Comparison of ENCODE assay signal across 30 cellular contexts in genomic region chr18:43303376-43303775, GRCh38. TPM values are rescaled to one million over a fixed set of nuclear protein-coding genes. Genes with fewer than 3 reads are reported as not detected.
DNase-seq lines count a peak whose midpoint lies in the region; ATAC-seq and TF ChIP-seq lines count a peak whose summit lies in the region.
"Had no signal": no experiment of that assay in that cellular context is flagged by ENCODE, and none has a peak within 500 bp of the region (broad histone marks: within the 10 kb centered on the region; RNA-seq: fewer than 3 reads in every experiment).

No MANE protein-coding gene starts in this region.

- H3K27ac Mint-ChIP-seq in activated naive CD4-positive, alpha-beta T cell treated with anti-CD3 and anti-CD28 coated beads for 36 hours = no peak overlapping the region
- H3K27ac Mint-ChIP-seq: activated naive CD8-positive, alpha-beta T cell treated with anti-CD3 and anti-CD28 coated beads, Interleukin-2, amount 10 ng/mL, durations not matched to agents 7 days and 5 days; CD8-positive, alpha-beta T cell; H9; immature natural killer cell; stimulated activated naive CD8-positive, alpha-beta T cell treated with anti-CD3 and anti-CD28 coated beads, Interleukin-15, amount 100 ng/mL, for 72 hours had no signal

- no peaks in the 10 kb centered on the region for H3K9me3 ChIP-seq in mucosa of descending colon
- H3K9me3 ChIP-seq: BE2C, colonic mucosa, right atrium auricular region, spleen, thoracic aorta had no signal

- no peaks in the 10 kb centered on the region for H3K36me3 ChIP-seq in mucosa of descending colon (ENCODE audit: low read depth)
- H3K36me3 ChIP-seq: BE2C, colonic mucosa, right atrium auricular region, spleen, thoracic aorta had no signal

- no peaks in the 10 kb centered on the region for H3K4me1 ChIP-seq in mucosa of descending colon (ENCODE audit: low read depth)
- H3K4me1 ChIP-seq: BE2C, colonic mucosa, right atrium auricular region, spleen had no signal

- no peak overlapping the region for H3K4me3 Mint-ChIP-seq in activated naive CD4-positive, alpha-beta T cell treated with anti-CD3 and anti-CD28 coated beads for 36 hours
- H3K4me3 Mint-ChIP-seq: activated naive CD8-positive, alpha-beta T cell treated with anti-CD3 and anti-CD28 coated beads, Interleukin-2, amount 10 ng/mL, durations not matched to agents 7 days and 5 days; CD8-positive, alpha-beta T cell; H9; immature natural killer cell; stimulated activated naive CD8-positive, alpha-beta T cell treated with anti-CD3 and anti-CD28 coated beads, Interleukin-15, amount 100 ng/mL, for 72 hours had no signal

- no peak overlapping the region for H3K4me3 ChIP-seq in epithelial cell of esophagus (ENCODE audit: low read length)
- H3K4me3 ChIP-seq in mucosa of descending colon = no peak overlapping the region
- H3K4me3 ChIP-seq: colonic mucosa, right atrium auricular region, spleen, thoracic aorta had no signal

- H3K36me3 Mint-ChIP-seq in activated naive CD4-positive, alpha-beta T cell treated with anti-CD3 and anti-CD28 coated beads for 36 hours (ENCODE audit: low read depth) = no peaks in the 10 kb centered on the region
- H3K36me3 Mint-ChIP-seq: activated naive CD8-positive, alpha-beta T cell treated with anti-CD3 and anti-CD28 coated beads, Interleukin-2, amount 10 ng/mL, durations not matched to agents 7 days and 5 days; CD8-positive, alpha-beta T cell; immature natural killer cell had no signal

- no peak for ATAC-seq in mucosa of descending colon
- ATAC-seq: CD8-positive, alpha-beta T cell; left lobe of liver; stimulated activated naive CD8-positive, alpha-beta T cell treated with anti-CD3 and anti-CD28 coated beads, Interleukin-15, amount 100 ng/mL, for 72 hours had no signal

- no peaks in the 10 kb centered on the region for H3K4me1 Mint-ChIP-seq in activated naive CD4-positive, alpha-beta T cell treated with anti-CD3 and anti-CD28 coated beads for 36 hours (ENCODE audit: low read depth)
- H3K4me1 Mint-ChIP-seq: activated naive CD8-positive, alpha-beta T cell treated with anti-CD3 and anti-CD28 coated beads, Interleukin-2, amount 10 ng/mL, durations not matched to agents 7 days and 5 days; H9; immature natural killer cell; stimulated activated naive CD8-positive, alpha-beta T cell treated with anti-CD3 and anti-CD28 coated beads, Interleukin-15, amount 100 ng/mL, for 72 hours had no signal

- CTCF ChIA-PET in activated naive CD4-positive, alpha-beta T cell treated with anti-CD3 and anti-CD28 coated beads for 36 hours (lab: Charles Lee) = no interaction called here

- H3K9me3 Mint-ChIP-seq in activated naive CD4-positive, alpha-beta T cell treated with anti-CD3 and anti-CD28 coated beads for 36 hours = peaks cover 5% of the 10 kb centered on the region
- H3K9me3 Mint-ChIP-seq: activated naive CD8-positive, alpha-beta T cell treated with anti-CD3 and anti-CD28 coated beads, Interleukin-2, amount 10 ng/mL, durations not matched to agents 7 days and 5 days had no signal

- H3K27me3 Mint-ChIP-seq in activated naive CD4-positive, alpha-beta T cell treated with anti-CD3 and anti-CD28 coated beads for 36 hours (ENCODE audit: low read depth) = no peaks in the 10 kb centered on the region
- H3K27me3 Mint-ChIP-seq: activated naive CD8-positive, alpha-beta T cell treated with anti-CD3 and anti-CD28 coated beads, Interleukin-2, amount 10 ng/mL, durations not matched to agents 7 days and 5 days; stimulated activated naive CD8-positive, alpha-beta T cell treated with anti-CD3 and anti-CD28 coated beads, Interleukin-15, amount 100 ng/mL, for 72 hours had no signal

- TF ChIP-seq CTCF in epithelial cell of esophagus (IDR thresholded peaks at IDR 0.05; ENCODE audit: insufficient read depth, low read depth, low read length, missing control alignments) (no peak), mucosa of descending colon (IDR thresholded peaks at IDR 0.05) (no peak)

- intact Hi-C loops in activated naive CD4-positive, alpha-beta T cell treated with anti-CD3 and anti-CD28 coated beads for 36 hours (cut with micrococcal nuclease) = no loop called here
- intact Hi-C loops in mucosa of descending colon (cut with DNase I, micrococcal nuclease) = no loop called here

- peak; percentile 4 for DNase-seq in activated naive CD4-positive, alpha-beta T cell treated with anti-CD3 and anti-CD28 coated beads for 36 hours
- DNase-seq in activated naive CD4-positive, alpha-beta T cell treated with Interleukin-2 at 50 U/mL for 16 hours = no peak
- peak; percentile 57 for DNase-seq in OCI-M1 (lab: John Stamatoyannopoulos, UW)
- peak; percentile 42 for DNase-seq in epithelial cell of esophagus (ENCODE audit: low read depth)
- no peak for DNase-seq in mucosa of descending colon
- no peak for DNase-seq in activated gamma-delta T cell treated with Interleukin-2 at 50 U/mL for 16 hours
- DNase-seq in NOMO-1 treated with dmso at 0.1 percent for 144 hours (lab: John Stamatoyannopoulos, UW; ENCODE audit: unreplicated experiment) = no peak
- DNase-seq: activated CD4-positive, alpha-beta T cell treated with anti-CD3 and anti-CD28 coated beads for 4 hours; activated effector memory CD4-positive, alpha-beta T cell treated with Interleukin-2 at 50 U/mL for 16 hours; activated naive CD8-positive, alpha-beta T cell treated with anti-CD3 and anti-CD28 coated beads, Interleukin-2, amount 10 ng/mL, durations not matched to agents 7 days and 5 days; aorta; BE2C; CD8-positive, alpha-beta T cell; colonic mucosa; effector CD8-positive, alpha-beta T cell; H9; immature natural killer cell; Kasumi-1; mesenchymal stem cell; MV-4-11; NCI-H1436 treated with DMSO at 0.1 percent for 48 hours; NCI-H2081 treated with DMSO at 0.1 percent for 48 hours; NCI-H510A; spleen; stimulated activated naive CD8-positive, alpha-beta T cell treated with anti-CD3 and anti-CD28 coated beads, Interleukin-15, amount 100 ng/mL, for 72 hours had no signal

RNA-seq across cellular contexts. Expression of gene SYT4, which starts 26.1 kb away (rescaled TPM):
- total RNA-seq in activated naive CD4-positive, alpha-beta T cell treated with anti-CD3 and anti-CD28 coated beads for 36 hours = not detected
- 1 to 10 TPM in 1 of 3 donors, under 1 TPM in 2; 0.38 to 3.8 (median 0.99) TPM for total RNA-seq in mucosa of descending colon
- total RNA-seq: activated naive CD8-positive, alpha-beta T cell treated with anti-CD3 and anti-CD28 coated beads, Interleukin-2, amount 10 ng/mL, durations not matched to agents 7 days and 5 days; aorta; cardiac septum; CD8-positive, alpha-beta T cell; epithelial cell of proximal tubule; left lobe of liver; spleen; thoracic aorta had no signal

Comparison
In these comparisons a context has a peak if more than half of its experiments do, and no peak if none do; other contexts are left out.
1. DNase-seq: peak in activated naive CD4-positive, alpha-beta T cell treated with anti-CD3 and anti-CD28 coated beads for 36 hours (single experiment), OCI-M1 (single experiment) and epithelial cell of esophagus (single experiment); none in activated naive CD4-positive, alpha-beta T cell treated with Interleukin-2 at 50 U/mL for 16 hours (single experiment), mucosa of descending colon (0 of 3), activated gamma-delta T cell treated with Interleukin-2 at 50 U/mL for 16 hours (single experiment) and NOMO-1 treated with dmso at 0.1 percent for 144 hours (single experiment).